Comparison of ENCODE assay signal across 9 cellular contexts in genomic region chr3:146308682-146309081, GRCh38. TPM values are rescaled to one million over a fixed set of nuclear protein-coding genes. Genes with fewer than 3 reads are reported as not detected.
DNase-seq lines count a peak whose midpoint lies in the region; ATAC-seq and TF ChIP-seq lines count a peak whose summit lies in the region.
"Had no signal": no experiment of that assay in that cellular context is flagged by ENCODE, and none has a peak within 500 bp of the region (broad histone marks: within the 10 kb centered on the region; RNA-seq: fewer than 3 reads in every experiment).

No MANE protein-coding gene starts in this region.

- WGBS in upper lobe of left lung, 2 donors, result 32 to 40% methylated on average over 3 of the region's 3 CpGs

- ATAC-seq in left lobe of liver (peak; percentile 80), upper lobe of left lung (ENCODE audit: low FRiP score in 2 of 2) (peak in 1 of 2 donors; percentile 52)

- intact Hi-C loops in activated T-helper 1 cell treated with anti-CD3 and anti-CD28 coated beads, Interleukin-12 subunit alpha, Interleukin-12 subunit beta, Interleukin-2, Interleukin-4 antibody, amounts not matched to agents 30 ng/mL and 10 ng/mL and 1 ng/mL, durations not matched to agents 14 hours and 24 hours and 36 hours (cut with micrococcal nuclease), result no loop called here

- TF ChIP-seq CTCF in choroid plexus epithelial cell (conservative IDR thresholded peaks at IDR 0.05; ENCODE audit: low read depth, low read length) (no peak), upper lobe of left lung (IDR thresholded peaks at IDR 0.05) (no peak)

- H3K27ac ChIP-seq in upper lobe of left lung, result peak overlapping the region in 3 of 4 donors; percentile 17 to 60 (median 41)
- H3K27ac ChIP-seq: SJCRH30 had no signal

- no peaks in the 10 kb centered on the region for H3K36me3 Mint-ChIP-seq in activated T-helper 1 cell treated with anti-CD3 and anti-CD28 coated beads, Interleukin-12 subunit alpha, Interleukin-12 subunit beta, Interleukin-2, Interleukin-4 antibody, amounts not matched to agents 30 ng/mL and 10 ng/mL and 1 ng/mL, durations not matched to agents 14 hours and 24 hours and 36 hours (ENCODE audit: low read depth)

- no peaks in the 10 kb centered on the region for H3K9me3 Mint-ChIP-seq in activated T-helper 1 cell treated with anti-CD3 and anti-CD28 coated beads, Interleukin-12 subunit alpha, Interleukin-12 subunit beta, Interleukin-2, Interleukin-4 antibody, amounts not matched to agents 30 ng/mL and 10 ng/mL and 1 ng/mL, durations not matched to agents 14 hours and 24 hours and 36 hours

- no peaks in the 10 kb centered on the region for H3K9me3 ChIP-seq in upper lobe of left lung
- H3K9me3 ChIP-seq: SJCRH30 had no signal

- no peaks in the 10 kb centered on the region for H3K36me3 ChIP-seq in upper lobe of left lung
- H3K36me3 ChIP-seq: SJCRH30 had no signal

- peak; percentile 86 for DNase-seq in HS-5 (ENCODE audit: low read depth)
- DNase-seq in choroid plexus epithelial cell (ENCODE audit: low read depth), result peak; percentile 73
- DNase-seq in left lobe of liver (ENCODE audit: low spot score), result no peak
- no peak for DNase-seq in upper lobe of left lung
- no peak for DNase-seq in kidney tubule cell (ENCODE audit: low spot score)
- DNase-seq in activated T-helper 1 cell treated with anti-CD3 and anti-CD28 coated beads, Interleukin-12 subunit alpha, Interleukin-12 subunit beta, Interleukin-2, Interleukin-4 antibody, amounts not matched to agents 30 ng/mL and 10 ng/mL and 1 ng/mL, durations not matched to agents 14 hours and 24 hours and 36 hours (ENCODE audit: low spot score), result no peak
- no peak for DNase-seq in superior temporal gyrus (ENCODE audit: extremely low spot score)
- DNase-seq: anterior cingulate cortex, SJCRH30 had no signal

- TF ChIP-seq EP300 in upper lobe of left lung (IDR thresholded peaks at IDR 0.05), result peak in 2 of 4 donors; percentile 61 to 76

- H3K27ac Mint-ChIP-seq in activated T-helper 1 cell treated with anti-CD3 and anti-CD28 coated beads, Interleukin-12 subunit alpha, Interleukin-12 subunit beta, Interleukin-2, Interleukin-4 antibody, amounts not matched to agents 30 ng/mL and 10 ng/mL and 1 ng/mL, durations not matched to agents 14 hours and 24 hours and 36 hours, result no peak overlapping the region

- no peak for TF ChIP-seq POLR2A in upper lobe of left lung (IDR thresholded peaks at IDR 0.05)

- no peak overlapping the region for H3K4me3 ChIP-seq in choroid plexus epithelial cell (ENCODE audit: low read depth, low read length)
- no peak overlapping the region for H3K4me3 ChIP-seq in upper lobe of left lung
- H3K4me3 ChIP-seq: SJCRH30 had no signal

- H3K27me3 ChIP-seq in upper lobe of left lung, result no peaks in the 10 kb centered on the region
- H3K27me3 ChIP-seq: SJCRH30 had no signal

- peaks cover 4 to 18% (median 11%) of the 10 kb centered on the region in 4 donors for H3K4me1 ChIP-seq in upper lobe of left lung

- H3K4me1 Mint-ChIP-seq in activated T-helper 1 cell treated with anti-CD3 and anti-CD28 coated beads, Interleukin-12 subunit alpha, Interleukin-12 subunit beta, Interleukin-2, Interleukin-4 antibody, amounts not matched to agents 30 ng/mL and 10 ng/mL and 1 ng/mL, durations not matched to agents 14 hours and 24 hours and 36 hours (ENCODE audit: low read depth), result no peaks in the 10 kb centered on the region

- H3K27me3 Mint-ChIP-seq in activated T-helper 1 cell treated with anti-CD3 and anti-CD28 coated beads, Interleukin-12 subunit alpha, Interleukin-12 subunit beta, Interleukin-2, Interleukin-4 antibody, amounts not matched to agents 30 ng/mL and 10 ng/mL and 1 ng/mL, durations not matched to agents 14 hours and 24 hours and 36 hours (ENCODE audit: insufficient read depth), result no peaks in the 10 kb centered on the region

- no peak overlapping the region for H3K4me3 Mint-ChIP-seq in activated T-helper 1 cell treated with anti-CD3 and anti-CD28 coated beads, Interleukin-12 subunit alpha, Interleukin-12 subunit beta, Interleukin-2, Interleukin-4 antibody, amounts not matched to agents 30 ng/mL and 10 ng/mL and 1 ng/mL, durations not matched to agents 14 hours and 24 hours and 36 hours

RNA-seq across cellular contexts. Expression of gene PLSCR4, which starts 57.8 kb away (rescaled TPM):
- 27.6 TPM for total RNA-seq in left lobe of liver
- total RNA-seq in upper lobe of left lung, result 10 to 100 TPM; 16.8 to 56.4 (median 37.8) TPM
- total RNA-seq in activated T-helper 1 cell treated with anti-CD3 and anti-CD28 coated beads, Interleukin-12 subunit alpha, Interleukin-12 subunit beta, Interleukin-2, Interleukin-4 antibody, amounts not matched to agents 30 ng/mL and 10 ng/mL and 1 ng/mL, durations not matched to agents 14 hours and 24 hours and 36 hours, result not detected in 2 replicates

Comparison
In these comparisons a context has a peak if more than half of its experiments do, and no peak if none do; other contexts are left out.
1. DNase-seq: peak in HS-5 (single experiment) and choroid plexus epithelial cell (single experiment); none in left lobe of liver (single experiment), upper lobe of left lung (0 of 2), kidney tubule cell (single experiment), activated T-helper 1 cell treated with anti-CD3 and anti-CD28 coated beads, Interleukin-12 subunit alpha, Interleukin-12 subunit beta, Interleukin-2, Interleukin-4 antibody, amounts not matched to agents 30 ng/mL and 10 ng/mL and 1 ng/mL, durations not matched to agents 14 hours and 24 hours and 36 hours (single experiment) and superior temporal gyrus (single experiment).
2. RNA of gene PLSCR4, which starts 57.8 kb away (total RNA-seq): 16.8 to 56.4 TPM in upper lobe of left lung and 27.6 TPM in left lobe of liver (single experiment); not detected in activated T-helper 1 cell treated with anti-CD3 and anti-CD28 coated beads, Interleukin-12 subunit alpha, Interleukin-12 subunit beta, Interleukin-2, Interleukin-4 antibody, amounts not matched to agents 30 ng/mL and 10 ng/mL and 1 ng/mL, durations not matched to agents 14 hours and 24 hours and 36 hours; every median in the first group is over 10 times any median in the second.